8 cellular contexts compared by ENCODE assay signal in genomic region chr4:7987148-7987989, GRCh38. TPM values are rescaled to one million over a fixed set of nuclear protein-coding genes. Genes with fewer than 3 reads are reported as not detected.
DNase-seq lines count a peak whose midpoint lies in the region; ATAC-seq, FAIRE-seq and TF ChIP-seq lines count a peak whose summit lies in the region.

No MANE protein-coding gene starts in this region.

- H3K9me3 Mint-ChIP-seq in activated CD4-positive, alpha-beta memory T cell treated with anti-CD3 and anti-CD28 coated beads for 36 hours, result no peaks in the 10 kb centered on the region

- no peaks in the 10 kb centered on the region for H3K36me3 Mint-ChIP-seq in activated CD4-positive, alpha-beta memory T cell treated with anti-CD3 and anti-CD28 coated beads for 36 hours

- H3K4me3 Mint-ChIP-seq in activated CD4-positive, alpha-beta memory T cell treated with anti-CD3 and anti-CD28 coated beads for 36 hours, result no peak overlapping the region

- H3K4me1 Mint-ChIP-seq in activated CD4-positive, alpha-beta memory T cell treated with anti-CD3 and anti-CD28 coated beads for 36 hours (ENCODE audit: low read depth), result peaks cover 7% of the 10 kb centered on the region

- intact Hi-C loops in activated CD4-positive, alpha-beta memory T cell treated with anti-CD3 and anti-CD28 coated beads for 36 hours (cut with micrococcal nuclease), result loop anchor here (1.0 to 10.0 kb wide), 4 partner anchors 23 to 793 kb away; partner anchors contain the start of gene SORCS2

- POLR2A ChIA-PET in activated CD4-positive, alpha-beta memory T cell treated with anti-CD3 and anti-CD28 coated beads for 36 hours (lab: Charles Lee), result no interaction called here

- DNase-seq in 8988T, result peak; percentile 71
- peak; percentile 58 for DNase-seq in GM12892 (ENCODE audit: insufficient read length)
- peak; percentile 74 for DNase-seq in NCI-H69 (lab: John Stamatoyannopoulos, UW)
- peak; percentile 87 for DNase-seq in activated CD4-positive, alpha-beta memory T cell treated with anti-CD3 and anti-CD28 coated beads for 36 hours
- DNase-seq in effector CD8-positive, alpha-beta T cell (lab: John Stamatoyannopoulos, UW), result peak; percentile 33
- DNase-seq in medulla oblongata (ENCODE audit: extremely low spot score), result peak; percentile 81
- DNase-seq in stimulated activated CD8-positive, alpha-beta memory T cell treated with anti-CD3 and anti-CD28 coated beads, Interleukin-2, amount 100 ng/mL, for 48 hours (ENCODE audit: low read depth in 2 of 2), result peak; percentile 56 to 64

- TF ChIP-seq POLR2A in GM12892 (IDR thresholded peaks at IDR 0.05; ENCODE audit: low read depth, low read length), result no peak

- ATAC-seq in HG03039 (IDR thresholded peaks at IDR 0.05; ENCODE audit: unreplicated experiment), result peak; percentile 61

- peaks cover 4% of the 10 kb centered on the region for H3K27me3 Mint-ChIP-seq in activated CD4-positive, alpha-beta memory T cell treated with anti-CD3 and anti-CD28 coated beads for 36 hours

- peak; percentile 94 for FAIRE-seq in GM12892 (lab: Jason Lieb, UNC)

- CTCF ChIA-PET in activated CD4-positive, alpha-beta memory T cell treated with anti-CD3 and anti-CD28 coated beads for 36 hours (lab: Charles Lee), result interaction anchor here (0.6 to 10.5 kb wide), 36 partner anchors 9 to 793 kb away, joined by 3 to 212 read pairs (median 4); partner anchors contain the start of gene AFAP1

- no peak overlapping the region for H3K27ac Mint-ChIP-seq in activated CD4-positive, alpha-beta memory T cell treated with anti-CD3 and anti-CD28 coated beads for 36 hours

RNA-seq across cellular contexts. Expression of gene AFAP1, which starts 47.7 kb away (rescaled TPM):
- 0.28 TPM for polyA plus RNA-seq in GM12892 (2012; ENCODE audit: missing spikeins)
- total RNA-seq in activated CD4-positive, alpha-beta memory T cell treated with anti-CD3 and anti-CD28 coated beads for 36 hours, result 10 to 100 TPM; 37.7 to 38.4 TPM

Comparison
In these comparisons a context has a peak if more than half of its experiments do, and no peak if none do; other contexts are left out.
1. Peak in every context shown above with its lines: DNase-seq and ATAC-seq.
2. DNase-seq: peak in every context shown above with its lines; median percentile 87 in activated CD4-positive, alpha-beta memory T cell treated with anti-CD3 and anti-CD28 coated beads for 36 hours; 81 in medulla oblongata; 74 in NCI-H69; 71 in 8988T; 60 in stimulated activated CD8-positive, alpha-beta memory T cell treated with anti-CD3 and anti-CD28 coated beads, Interleukin-2, amount 100 ng/mL, for 48 hours; 58 in GM12892; 33 in effector CD8-positive, alpha-beta T cell.